ENCODE assay signal across 1 cellular context in genomic region chr4:100294356-100294755, GRCh38.
TF ChIP-seq lines count a peak whose summit lies in the region.

No MANE protein-coding gene starts in this region.

TF ChIP-seq in IMR-90, 13 proteins besides CTCF, POLR2A, EP300 and RAD21:
- no peak for TF ChIP-seq MAFK (IDR thresholded peaks at IDR 0.05; ENCODE audit: low read depth, low read length)
- TF ChIP-seq CEBPB (IDR thresholded peaks at IDR 0.05; ENCODE audit: low read depth, low read length) = no peak
- no peak for TF ChIP-seq ELK1 (IDR thresholded peaks at IDR 0.05; ENCODE audit: borderline replicate concordance, low read depth, low read length)
- TF ChIP-seq BHLHE40 (IDR thresholded peaks at IDR 0.05; ENCODE audit: low read depth, low read length) = no peak
- no peak for TF ChIP-seq FOS (IDR thresholded peaks at IDR 0.05; ENCODE audit: low read depth, low read length)
- TF ChIP-seq USF2 (IDR thresholded peaks at IDR 0.05; ENCODE audit: low read depth, low read length) = no peak
- no peak for TF ChIP-seq CHD1 (IDR thresholded peaks at IDR 0.05; ENCODE audit: low read depth, low read length)
